ENCODE assay signal across 8 cellular contexts in genomic region chr10:7687228-7687907, GRCh38. TPM values are rescaled to one million over a fixed set of nuclear protein-coding genes. Genes with fewer than 3 reads are reported as not detected.
DNase-seq lines count a peak whose midpoint lies in the region; ATAC-seq, FAIRE-seq and TF ChIP-seq lines count a peak whose summit lies in the region.

No MANE protein-coding gene starts in this region.

- no peaks in the 10 kb centered on the region for H3K4me1 ChIP-seq in kidney (ENCODE audit: control insufficient read depth in 1 of 2, insufficient read depth in 1 of 2, low read depth in 1 of 2, low read length in 2 of 2)

- TF ChIP-seq CTCF in cardiac fibroblast (IDR thresholded peaks at IDR 0.05; ENCODE audit: low read depth, low read length): peak; percentile 73
- TF ChIP-seq CTCF in kidney (IDR thresholded peaks at IDR 0.05; ENCODE audit: borderline replicate concordance, extremely low read depth, insufficient read depth): peak; percentile 98

- no peaks in the 10 kb centered on the region for H3K9me3 ChIP-seq in kidney (ENCODE audit: control insufficient read depth in 1 of 2, low read length in 2 of 2)

- no peaks in the 10 kb centered on the region for H3K36me3 ChIP-seq in kidney (ENCODE audit: control insufficient read depth in 1 of 2, insufficient read depth in 2 of 2, low read length in 2 of 2)

- intact Hi-C loops in kidney (cut with DNase I): loop anchor here (5.0 kb wide), 1 partner anchor 160 kb away; no protein-coding TSS in a partner anchor

- no peak overlapping the region for H3K9ac ChIP-seq in kidney (ENCODE audit: low read length in 2 of 2)

- FAIRE-seq in GM19239 (lab: Jason Lieb, UNC) (peak; percentile 85), kidney (lab: Jason Lieb, UNC) (peak; percentile 89)

- DNase-seq in C1 segment of cervical spinal cord (lab: John Stamatoyannopoulos, UW): peak in 13 of 14 donors; percentile 4 to 71 (median 63)
- peak; percentile 74 for DNase-seq in GM19239 (ENCODE audit: insufficient read length, low spot score)
- DNase-seq in NCI-H345 treated with DMSO at 0.1 percent for 48 hours (lab: John Stamatoyannopoulos, UW; ENCODE audit: unreplicated experiment): peak; percentile 19
- peak; percentile 47 for DNase-seq in activated CD4-positive, CD25-positive, alpha-beta regulatory T cell treated with anti-CD3 and anti-CD28 coated beads, Interleukin-2, amount 50 U/mL, for 16 hours (ENCODE audit: low read depth, low spot score)
- DNase-seq in cardiac fibroblast (ENCODE audit: low read depth in 2 of 2): peak; percentile 88 to 93
- DNase-seq in kidney: peak; percentile 85
- peak; percentile 65 for DNase-seq in stimulated activated CD4-positive, alpha-beta T cell treated with anti-CD3 and anti-CD28 coated beads, Interleukin-2, amount 100 ng/mL, for 4 hours (ENCODE audit: low read depth)

- no peak overlapping the region for H3K4me3 ChIP-seq in cardiac fibroblast (replicated peaks in 1 of 2; ENCODE audit: low read depth in 2 of 2, low read length in 2 of 2)
- H3K4me3 ChIP-seq in kidney (ENCODE audit: low read length in 2 of 2): no peak overlapping the region

- no peak overlapping the region for H3K27ac ChIP-seq in kidney (ENCODE audit: low read depth in 2 of 2, low read length in 2 of 2)

- peak; percentile 99 for ATAC-seq in HG03342 (IDR thresholded peaks at IDR 0.05; ENCODE audit: unreplicated experiment)

RNA-seq across cellular contexts. Expression of gene ITIH2, which starts 15.7 kb away (rescaled TPM):
- total RNA-seq in kidney: 0.13 TPM
- polyA plus RNA-seq in kidney (ENCODE audit: insufficient read depth, low read depth, low replicate concordance): 1.2 TPM

RNA-seq across cellular contexts. Expression of gene ITIH5, which starts 20.6 kb away (rescaled TPM):
- 13.1 TPM for total RNA-seq in kidney
- polyA plus RNA-seq in kidney (ENCODE audit: insufficient read depth, low read depth, low replicate concordance): 23.3 TPM

Comparison
In these comparisons a context has a peak if more than half of its experiments do, and no peak if none do; other contexts are left out.
1. DNase-seq: peak in every context shown above with its lines; median percentile 90 in cardiac fibroblast; 85 in kidney; 74 in GM19239; 65 in stimulated activated CD4-positive, alpha-beta T cell treated with anti-CD3 and anti-CD28 coated beads, Interleukin-2, amount 100 ng/mL, for 4 hours; 63 in C1 segment of cervical spinal cord; 47 in activated CD4-positive, CD25-positive, alpha-beta regulatory T cell treated with anti-CD3 and anti-CD28 coated beads, Interleukin-2, amount 50 U/mL, for 16 hours; 19 in NCI-H345 treated with DMSO at 0.1 percent for 48 hours.